ENCODE assay signal across 11 cellular contexts in the genomic region with DNA sequence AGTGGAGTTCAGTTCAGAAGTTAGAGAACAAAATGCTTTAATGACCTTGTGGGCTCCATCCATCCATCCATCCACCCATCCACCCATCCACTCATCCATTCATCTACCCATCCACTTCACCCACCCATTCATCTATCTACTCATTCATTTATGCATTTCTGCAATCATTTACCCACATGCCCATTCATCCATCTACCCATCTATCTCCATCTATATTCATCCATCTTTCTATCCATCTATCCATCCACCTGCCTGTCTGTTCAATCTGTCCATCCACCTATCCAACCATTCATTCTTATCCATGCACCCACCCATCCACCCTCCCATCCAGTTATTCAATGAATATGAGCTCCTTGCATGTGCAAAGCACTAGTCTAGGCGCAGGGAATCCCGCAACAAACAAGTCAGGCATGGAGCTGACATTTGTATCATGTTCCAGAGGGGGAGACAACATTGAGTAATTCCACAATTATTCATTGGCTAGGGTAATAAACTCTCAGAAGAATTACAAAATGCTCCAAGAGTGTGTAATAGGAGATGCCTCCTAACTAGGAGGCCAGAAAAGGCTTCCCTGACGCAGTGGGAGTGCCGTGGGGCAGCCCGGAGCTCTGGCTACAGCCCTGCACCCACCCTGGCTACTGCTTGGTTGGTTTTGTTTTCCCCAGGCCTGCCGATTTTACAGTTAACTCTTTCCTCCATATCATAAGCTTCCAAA.
DNase-seq lines count a peak whose midpoint lies in the region; ATAC-seq and TF ChIP-seq lines count a peak whose summit lies in the region.
"Had no signal": no experiment of that assay in that cellular context is flagged by ENCODE, and none has a peak within 500 bp of the region (broad histone marks: within the 10 kb centered on the region; RNA-seq: fewer than 3 reads in every experiment).

No MANE protein-coding gene starts in this region.

- TF ChIP-seq CTCF in AG09309 (IDR thresholded peaks at IDR 0.05; ENCODE audit: control insufficient read depth, insufficient read depth, low read depth, low read length, missing control alignments): no peak
- TF ChIP-seq CTCF in Peyer's patch (IDR thresholded peaks at IDR 0.05): no peak
- TF ChIP-seq CTCF in fibroblast of mammary gland (conservative IDR thresholded peaks at IDR 0.05; ENCODE audit: control insufficient read depth, insufficient read depth, low read depth, low read length): no peak
- TF ChIP-seq CTCF in BE2C (IDR thresholded peaks at IDR 0.05; ENCODE audit: low read depth, low read length): no peak

- H3K23ac ChIP-seq in neuronal stem cell (ENCODE audit: low read depth, low read length, poor library complexity): no peak overlapping the region

- no peak overlapping the region for H3K18ac ChIP-seq in neuronal stem cell (ENCODE audit: low read length)

- no peaks in the 10 kb centered on the region for H3K79me1 ChIP-seq in neuronal stem cell (ENCODE audit: low read depth, low read length)

- no peak overlapping the region for H3K9ac ChIP-seq in neuronal stem cell (ENCODE audit: low read depth, low read length, poor library complexity)

- DNase-seq in AG09309 (ENCODE audit: low read depth) (peak; percentile 86), Peyer's patch (peak in 1 of 3 donors; percentile 59), fibroblast of mammary gland (ENCODE audit: low read depth) (peak; percentile 97), neuronal stem cell (ENCODE audit: low spot score) (no peak), HuH-7.5 (ENCODE audit: low spot score) (no peak), occipital lobe (lab: John Stamatoyannopoulos, UW) (no peak), BE2C (no peak)
- DNase-seq: activated naive CD8-positive, alpha-beta T cell treated with anti-CD3 and anti-CD28 coated beads, Interleukin-2, amount 10 ng/mL, durations not matched to agents 7 days and 5 days; CD8-positive, alpha-beta T cell; NCI-H2107 had no signal

- no peak overlapping the region for H4K8ac ChIP-seq in neuronal stem cell (ENCODE audit: low read depth, low read length)

- H3K36me3 ChIP-seq in Peyer's patch: no peaks in the 10 kb centered on the region
- H3K36me3 ChIP-seq in neuronal stem cell (replicated peaks in 1 of 2; ENCODE audit: control insufficient read depth in 2 of 2, insufficient read depth in 2 of 2, low read length in 2 of 2): no peaks in the 10 kb centered on the region
- no peaks in the 10 kb centered on the region for H3K36me3 ChIP-seq in BE2C

- peak overlapping the region in 3 of 4 donors; percentile 24 to 43 (median 27) for H3K27ac ChIP-seq in Peyer's patch
- no peak overlapping the region for H3K27ac ChIP-seq in neuronal stem cell (replicated peaks; ENCODE audit: low read length)

- H3K4me1 ChIP-seq in Peyer's patch (peaks cover 0 to 15% (median 0%) of the 10 kb centered on the region in 4 donors), neuronal stem cell (ENCODE audit: control insufficient read depth in 2 of 2, insufficient read depth in 1 of 2, low read depth in 1 of 2, low read length in 2 of 2) (peaks cover 10 to 19% of the 10 kb centered on the region in 2 donors), BE2C (peaks cover 38% of the 10 kb centered on the region)

- H3K4me2 ChIP-seq in neuronal stem cell (ENCODE audit: insufficient read depth, low read length, poor library complexity, severe bottlenecking): no peak overlapping the region

- no peak for TF ChIP-seq POLR2A in Peyer's patch (IDR thresholded peaks at IDR 0.05)

- H2BK12ac ChIP-seq in neuronal stem cell (ENCODE audit: low read length): no peak overlapping the region

- peak overlapping the region; percentile 89 for H2AFZ ChIP-seq in neuronal stem cell (ENCODE audit: low read length)

- H3K4me3 ChIP-seq in AG09309 (ENCODE audit: control insufficient read depth, low read depth, low read length) (no peak overlapping the region), Peyer's patch (no peak overlapping the region), fibroblast of mammary gland (ENCODE audit: control insufficient read depth, low read depth, low read length) (no peak overlapping the region), neuronal stem cell (ENCODE audit: low read length in 2 of 2) (no peak overlapping the region), BE2C (ENCODE audit: low read depth, low read length) (no peak overlapping the region)

- no peak overlapping the region for H3K14ac ChIP-seq in neuronal stem cell (ENCODE audit: low read length)

- no peak overlapping the region for H2AK5ac ChIP-seq in neuronal stem cell (ENCODE audit: low read depth, low read length)

- no peak overlapping the region for H2BK5ac ChIP-seq in neuronal stem cell (ENCODE audit: low read length)

- H3K27me3 ChIP-seq in Peyer's patch (no peaks in the 10 kb centered on the region), neuronal stem cell (ENCODE audit: control insufficient read depth in 3 of 3, insufficient read depth in 3 of 3, low read depth in 1 of 3, low read length in 3 of 3) (no peaks in the 10 kb centered on the region), BE2C (no peaks in the 10 kb centered on the region)

- no peak overlapping the region for H4K91ac ChIP-seq in neuronal stem cell (ENCODE audit: low read depth, low read length, poor library complexity)

- WGBS in neuronal stem cell (ENCODE audit: extremely low coverage in 2 of 2, insufficient read length in 2 of 2, insufficient replicate concordance in 1 of 2), 2 donors: no CpG with 5 or more reads among the region's 6 CpGs

- ATAC-seq in GM21515 (IDR thresholded peaks at IDR 0.05; ENCODE audit: unreplicated experiment): no peak
- ATAC-seq: CD8-positive, alpha-beta T cell had no signal

- H3K9me3 ChIP-seq in Peyer's patch (no peaks in the 10 kb centered on the region), neuronal stem cell (replicated peaks in 1 of 2; ENCODE audit: control insufficient read depth in 2 of 2, insufficient read depth in 1 of 2, low read depth in 1 of 2, low read length in 2 of 2) (peaks cover 1 to 3% of the 10 kb centered on the region in 2 donors), BE2C (no peaks in the 10 kb centered on the region)

- H2BK120ac ChIP-seq in neuronal stem cell (ENCODE audit: low read depth, low read length): no peak overlapping the region

- H3K4ac ChIP-seq in neuronal stem cell (ENCODE audit: low read length): no peak overlapping the region

- H2BK15ac ChIP-seq in neuronal stem cell (ENCODE audit: low read length): no peak overlapping the region

Comparison
In these comparisons a context has a peak if more than half of its experiments do, and no peak if none do; other contexts are left out.
1. DNase-seq: peak in AG09309 (single experiment) and fibroblast of mammary gland (single experiment); none in neuronal stem cell (single experiment), HuH-7.5 (single experiment), occipital lobe (single experiment) and BE2C (single experiment).